ENCODE assay signal across 4 cellular contexts in the genomic region with DNA sequence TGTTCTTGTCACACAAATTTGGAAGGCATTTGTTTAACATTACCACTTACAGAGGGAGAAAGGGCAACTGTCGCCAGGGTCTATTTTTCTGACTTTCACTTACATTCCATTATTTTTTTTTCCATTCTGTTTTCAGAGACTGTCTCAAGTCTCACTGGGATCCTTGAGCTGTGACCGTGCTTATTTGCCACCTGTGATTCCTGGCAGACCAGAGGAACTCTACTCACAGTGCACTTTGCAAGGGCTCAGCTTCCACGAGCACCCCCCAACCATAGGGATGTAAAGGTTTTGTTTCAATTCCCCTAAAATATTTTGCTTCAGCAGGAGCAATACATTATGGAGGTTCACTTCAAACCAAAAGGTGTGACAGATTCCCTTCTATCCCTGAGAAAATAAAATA.
"Had no signal": no experiment of that assay in that cellular context is flagged by ENCODE, and none has a peak within 500 bp of the region (broad histone marks: within the 10 kb centered on the region; RNA-seq: fewer than 3 reads in every experiment).

No MANE protein-coding gene starts in this region.

- DNase-seq: H9, HCEC 1CT, IMR-90 had no signal

- H3K27ac Mint-ChIP-seq: GM23338, H9 had no signal

- H3K4me3 ChIP-seq: GM23338 had no signal

- H3K4me3 Mint-ChIP-seq: GM23338, H9 had no signal

- H3K9me3 Mint-ChIP-seq: GM23338 had no signal
